Comparison of ENCODE assay signal across 10 cellular contexts in the genomic region with DNA sequence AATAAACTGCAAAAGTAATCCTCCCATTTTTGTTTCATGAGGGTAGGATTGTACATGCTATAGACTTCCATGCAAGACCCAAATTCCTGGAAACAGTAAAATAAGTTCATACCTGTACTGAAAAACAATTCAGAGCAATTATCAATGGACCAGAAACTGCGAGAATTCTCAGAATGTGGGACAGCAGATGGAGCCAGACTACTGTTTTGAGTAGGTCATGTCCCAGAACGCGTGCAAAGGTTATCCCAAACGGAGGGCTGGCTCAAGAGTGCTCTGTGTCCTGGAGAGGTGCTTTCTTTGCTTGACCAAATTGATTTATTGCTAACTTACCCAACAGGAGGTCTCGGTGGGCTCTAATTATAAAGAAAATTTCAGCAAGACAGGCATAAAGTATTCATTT. TPM values are rescaled to one million over a fixed set of nuclear protein-coding genes. Genes with fewer than 3 reads are reported as not detected.
DNase-seq lines count a peak whose midpoint lies in the region; ATAC-seq and TF ChIP-seq lines count a peak whose summit lies in the region.
"Had no signal": no experiment of that assay in that cellular context is flagged by ENCODE, and none has a peak within 500 bp of the region (broad histone marks: within the 10 kb centered on the region; RNA-seq: fewer than 3 reads in every experiment).

No MANE protein-coding gene starts in this region.

- H3K4me3 ChIP-seq in DND-41 (ENCODE audit: low read depth in 1 of 2, low read length in 2 of 2) = no peak overlapping the region
- H3K4me3 ChIP-seq in endodermal cell (ENCODE audit: low read length) = no peak overlapping the region
- H3K4me3 ChIP-seq: SJSA1 had no signal

- no peaks in the 10 kb centered on the region for H4K20me1 ChIP-seq in DND-41 (ENCODE audit: insufficient read depth, low read length)

- H3K79me2 ChIP-seq in DND-41 (ENCODE audit: insufficient read depth, low read length) = peaks cover 9% of the 10 kb centered on the region

- no peak overlapping the region for H2AFZ ChIP-seq in DND-41 (ENCODE audit: low read depth, low read length)

- H3K4me2 ChIP-seq in DND-41 (ENCODE audit: insufficient read depth, low read length) = no peak overlapping the region

- no peak for DNase-seq in DND-41
- DNase-seq in M059J (ENCODE audit: low read depth) = peak; percentile 31
- DNase-seq in endodermal cell = peak; percentile 39
- DNase-seq in osteocyte (ENCODE audit: extremely low spot score, unreplicated experiment) = no peak
- DNase-seq in DMS153 (lab: John Stamatoyannopoulos, UW) = no peak
- DNase-seq: NCI-H1105 had no signal

- H3K4me1 Mint-ChIP-seq in endodermal cell (peaks cover 3% of the 10 kb centered on the region), osteocyte (ENCODE audit: unreplicated experiment) (no peaks in the 10 kb centered on the region)

- H3K27ac Mint-ChIP-seq in endodermal cell (no peak overlapping the region), osteocyte (ENCODE audit: unreplicated experiment) (no peak overlapping the region)
- H3K27ac Mint-ChIP-seq: progenitor cell of endocrine pancreas had no signal

- H3K36me3 ChIP-seq in DND-41 (ENCODE audit: insufficient read depth, low read length) (no peaks in the 10 kb centered on the region), endodermal cell (ENCODE audit: control insufficient read depth, insufficient read depth, low read length) (no peaks in the 10 kb centered on the region)
- H3K36me3 ChIP-seq: SJSA1 had no signal

- no peak overlapping the region for H3K4me3 Mint-ChIP-seq in endodermal cell
- H3K4me3 Mint-ChIP-seq in osteocyte (ENCODE audit: unreplicated experiment) = no peak overlapping the region

- H3K9me3 ChIP-seq in DND-41 (ENCODE audit: insufficient read depth, low read length, severe bottlenecking) = no peaks in the 10 kb centered on the region
- no peaks in the 10 kb centered on the region for H3K9me3 ChIP-seq in endodermal cell (ENCODE audit: control insufficient read depth, low read length)
- H3K9me3 ChIP-seq: SJSA1 had no signal

- TF ChIP-seq CTCF in DND-41 (IDR thresholded peaks at IDR 0.05; ENCODE audit: borderline replicate concordance, extremely low read depth, low read length, poor library complexity, severe bottlenecking) = peak; percentile 22
- peak; percentile 23 for TF ChIP-seq CTCF in endodermal cell (conservative IDR thresholded peaks at IDR 0.05)
- peak; percentile 7 for TF ChIP-seq CTCF in osteocyte (IDR thresholded peaks at IDR 0.05)

- H3K36me3 Mint-ChIP-seq in endodermal cell (ENCODE audit: low read depth) (no peaks in the 10 kb centered on the region), osteocyte (ENCODE audit: unreplicated experiment) (no peaks in the 10 kb centered on the region)

- H3K4me1 ChIP-seq in DND-41 (ENCODE audit: insufficient read depth, low read length) (peaks cover 17% of the 10 kb centered on the region), endodermal cell (ENCODE audit: control insufficient read depth, insufficient read depth, low read length) (no peaks in the 10 kb centered on the region)
- H3K4me1 ChIP-seq: SJSA1 had no signal

- H3K27me3 Mint-ChIP-seq in endodermal cell (ENCODE audit: insufficient read depth) = peaks cover 11% of the 10 kb centered on the region
- no peaks in the 10 kb centered on the region for H3K27me3 Mint-ChIP-seq in osteocyte (ENCODE audit: unreplicated experiment)
- H3K27me3 Mint-ChIP-seq: progenitor cell of endocrine pancreas had no signal

- ATAC-seq in DND-41 (ENCODE audit: insufficient read depth, low read depth) (no peak), HG02571 (IDR thresholded peaks at IDR 0.05; ENCODE audit: unreplicated experiment) (no peak), HG03097 (IDR thresholded peaks at IDR 0.05; ENCODE audit: low FRiP score, unreplicated experiment) (no peak)

- H3K27me3 ChIP-seq in DND-41 (ENCODE audit: insufficient read depth, low read length, poor library complexity) = no peaks in the 10 kb centered on the region
- H3K27me3 ChIP-seq in endodermal cell (ENCODE audit: control insufficient read depth, insufficient read depth, low read length, poor library complexity, severe bottlenecking) = no peaks in the 10 kb centered on the region
- H3K27me3 ChIP-seq: SJSA1 had no signal

- 30% methylated on average over 5 of the region's 5 CpGs; no CpG with 5 or more reads in 1 of the 2 experiments for WGBS in endodermal cell (ENCODE audit: insufficient coverage in 1 of 2, insufficient read length in 1 of 2), 2 experiments

- H3K9ac ChIP-seq in DND-41 (ENCODE audit: low read depth, low read length) = no peak overlapping the region
- H3K9ac ChIP-seq in endodermal cell (ENCODE audit: extremely low read depth, low read length, poor library complexity, severe bottlenecking) = no peak overlapping the region

- H3K27ac ChIP-seq in DND-41 (ENCODE audit: low read length) (no peak overlapping the region), endodermal cell (ENCODE audit: low read depth, low read length) (no peak overlapping the region)
- H3K27ac ChIP-seq: SJSA1 had no signal

- peaks cover 44% of the 10 kb centered on the region for H3K9me3 Mint-ChIP-seq in endodermal cell
- peaks cover 8% of the 10 kb centered on the region for H3K9me3 Mint-ChIP-seq in osteocyte (ENCODE audit: unreplicated experiment)

RNA-seq across cellular contexts. Expression of gene MAGEH1, which starts 1.7 kb away (rescaled TPM):
- total RNA-seq in M059J (2014; rRNA removed; shearing (Covaris generic)) = 38.3 and 45.3 TPM in 2 replicates
- 10 to 100 TPM; 19.6 to 37.9 TPM for total RNA-seq in endodermal cell
- 42.8 TPM for polyA plus RNA-seq in endodermal cell (2013, experiment 1 of 2)
- 39.8 TPM for polyA plus RNA-seq in endodermal cell (2013, experiment 2 of 2)
- 9.1 and 10.0 TPM in 2 replicates for total RNA-seq in osteocyte

RNA-seq across cellular contexts. Expression of gene USP51, which starts 39.4 kb away (rescaled TPM):
- 1.1 and 1.7 TPM in 2 replicates for total RNA-seq in M059J (2014; rRNA removed; shearing (Covaris generic))
- 10 to 100 TPM; 15.6 to 18.0 TPM for total RNA-seq in endodermal cell
- polyA plus RNA-seq in endodermal cell (2013, experiment 1 of 2) = 6.9 TPM
- polyA plus RNA-seq in endodermal cell (2013, experiment 2 of 2) = 5.3 TPM
- 1.6 and 1.7 TPM in 2 replicates for total RNA-seq in osteocyte

Comparison
In these comparisons a context has a peak if more than half of its experiments do, and no peak if none do; other contexts are left out.
1. DNase-seq: peak in M059J (single experiment) and endodermal cell (single experiment); none in DND-41 (single experiment), osteocyte (single experiment) and DMS153 (single experiment).
2. Peak in every context shown above with its lines, with median percentiles within 50 percentile points of each other: CTCF ChIP-seq.